ENCODE assay signal across 18 cellular contexts in the genomic region with DNA sequence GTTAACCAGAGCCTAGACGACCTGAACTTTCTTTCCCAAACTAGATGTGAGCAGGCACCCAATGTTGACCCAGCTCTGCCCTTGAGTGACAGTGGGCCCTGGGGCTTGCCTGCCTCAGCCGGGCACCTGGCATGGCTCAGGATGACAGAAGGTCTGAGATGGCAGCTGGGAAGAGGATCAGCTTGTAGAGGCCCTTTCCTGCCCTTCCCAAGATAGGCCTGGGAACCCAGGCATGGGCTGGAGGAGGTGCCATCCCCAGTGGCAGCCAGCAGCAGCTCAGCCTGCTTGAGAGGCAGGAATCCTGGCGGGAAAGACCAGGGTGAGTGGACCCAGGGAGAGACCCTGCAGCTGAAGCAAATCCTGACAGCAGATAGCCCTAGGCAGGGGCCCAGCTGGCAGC. TPM values are rescaled to one million over a fixed set of nuclear protein-coding genes. Genes with fewer than 3 reads are reported as not detected.
A peak's percentile ranks its signal among the peaks of the same experiment; 100 is the strongest.
DNase-seq lines count a peak whose midpoint lies in the region; ATAC-seq and TF ChIP-seq lines count a peak whose summit lies in the region.
"Had no signal": no experiment of that assay in that cellular context is flagged by ENCODE, and none has a peak within 500 bp of the region (broad histone marks: within the 10 kb centered on the region; RNA-seq: fewer than 3 reads in every experiment).

No MANE protein-coding gene starts in this region.

- no peaks in the 10 kb centered on the region for H3K4me1 ChIP-seq in right cardiac atrium (ENCODE audit: control insufficient read depth, insufficient read depth, low read length)
- no peaks in the 10 kb centered on the region for H3K4me1 ChIP-seq in CD8-positive, alpha-beta T cell (ENCODE audit: insufficient read depth, low read length)

- H3K27me3 ChIP-seq in right cardiac atrium (ENCODE audit: control insufficient read depth, insufficient read depth), result no peaks in the 10 kb centered on the region
- no peaks in the 10 kb centered on the region for H3K27me3 ChIP-seq in CD8-positive, alpha-beta T cell (ENCODE audit: insufficient read depth, low read length)
- H3K27me3 ChIP-seq: pancreas had no signal

- no peaks in the 10 kb centered on the region for H3K9me3 Mint-ChIP-seq in naive thymus-derived CD8-positive, alpha-beta T cell
- H3K9me3 Mint-ChIP-seq in CD8-positive, alpha-beta T cell, result no peaks in the 10 kb centered on the region

- peaks cover 0 to 16% (median 3%) of the 10 kb centered on the region in 4 donors for H3K4me1 Mint-ChIP-seq in naive thymus-derived CD8-positive, alpha-beta T cell
- peaks cover 1% of the 10 kb centered on the region for H3K4me1 Mint-ChIP-seq in CD8-positive, alpha-beta T cell (ENCODE audit: low read depth)

- peaks cover 5 to 79% (median 9%) of the 10 kb centered on the region in 3 donors for H3K36me3 Mint-ChIP-seq in naive thymus-derived CD8-positive, alpha-beta T cell
- H3K36me3 Mint-ChIP-seq in CD8-positive, alpha-beta T cell, result peaks cover 78% of the 10 kb centered on the region

- 83% methylated on average over 3 of the region's 3 CpGs for WGBS in right cardiac atrium

- H3K27ac Mint-ChIP-seq in naive thymus-derived CD8-positive, alpha-beta T cell, result peak overlapping the region in 3 of 10 donors; percentile 7 to 89 (median 20)
- no peak overlapping the region for H3K27ac Mint-ChIP-seq in CD8-positive, alpha-beta T cell
- H3K27ac Mint-ChIP-seq: activated CD8-positive, alpha-beta T cell treated with anti-CD3 and anti-CD28 coated beads, Interleukin-2, amount 10 ng/mL, durations not matched to agents 7 days and 5 days had no signal

- intact Hi-C loops in left ventricle myocardium superior (cut with micrococcal nuclease), result no loop called here
- intact Hi-C loops in right cardiac atrium (cut with DNase I), result no loop called here
- intact Hi-C loops in CD8-positive, alpha-beta T cell (cut with DNase I, micrococcal nuclease), result no loop called here

- no peak overlapping the region for H3K4me3 Mint-ChIP-seq in naive thymus-derived CD8-positive, alpha-beta T cell
- H3K4me3 Mint-ChIP-seq in CD8-positive, alpha-beta T cell, result no peak overlapping the region
- H3K4me3 Mint-ChIP-seq: activated CD8-positive, alpha-beta T cell treated with anti-CD3 and anti-CD28 coated beads, Interleukin-2, amount 10 ng/mL, durations not matched to agents 7 days and 5 days had no signal

- H3K4me3 ChIP-seq in right cardiac atrium (ENCODE audit: low read length), result no peak overlapping the region
- H3K4me3 ChIP-seq in CD8-positive, alpha-beta T cell (ENCODE audit: low read depth, low read length), result no peak overlapping the region
- H3K4me3 ChIP-seq: pancreas had no signal

- no peak for DNase-seq in left ventricle myocardium superior
- no peak for DNase-seq in right cardiac atrium
- DNase-seq in RWPE1 (ENCODE audit: low spot score), result no peak
- peak; percentile 11 for DNase-seq in kidney tubule cell (ENCODE audit: low spot score)
- DNase-seq in epidermal melanocyte (ENCODE audit: insufficient read length, low spot score), result no peak
- DNase-seq in naive thymus-derived CD8-positive, alpha-beta T cell, result no peak
- no peak for DNase-seq in CD8-positive, alpha-beta T cell
- no peak for DNase-seq in NCI-H2107 treated with DMSO at 0.1 percent for 48 hours (lab: John Stamatoyannopoulos, UW; ENCODE audit: unreplicated experiment)
- DNase-seq: activated CD8-positive, alpha-beta T cell treated with anti-CD3 and anti-CD28 coated beads, Interleukin-2, amount 10 ng/mL, durations not matched to agents 7 days and 5 days; activated T-cell treated with anti-CD3 and anti-CD28 coated beads, Interleukin-2, amount 50 U/mL, for 48 hours; dermis blood vessel endothelial cell; NCI-H1436; NCI-H345; pancreas; small intestine; stimulated activated CD4-positive, alpha-beta T cell treated with anti-CD3 and anti-CD28 coated beads, Interleukin-4, amount 100 ng/mL, for 24 hours; T-helper 1 cell had no signal

- TF ChIP-seq CTCF in RWPE1 (conservative IDR thresholded peaks at IDR 0.05; ENCODE audit: low read depth), result no peak
- TF ChIP-seq CTCF in CD8-positive, alpha-beta T cell (IDR thresholded peaks at IDR 0.05), result no peak

- H3K27ac ChIP-seq in right cardiac atrium (ENCODE audit: low read length), result no peak overlapping the region
- peak overlapping the region; percentile 15; the same call in 1 of the 2 replicates for H3K27ac ChIP-seq in RWPE1
- no peak overlapping the region for H3K27ac ChIP-seq in CD8-positive, alpha-beta T cell (ENCODE audit: low read depth, low read length)
- H3K27ac ChIP-seq: pancreas, VCaP had no signal

- CTCF ChIA-PET in RWPE1 (lab: Yijun Ruan, JAX), result interaction anchor here (1.5 kb wide), 1 partner anchor 375 kb away, joined by 3 read pairs; no protein-coding TSS in a partner anchor
- CTCF ChIA-PET in CD8-positive, alpha-beta T cell (lab: Charles Lee), result interaction anchor here (1.1 to 5.2 kb wide), 4 partner anchors 10 to 137 kb away, joined by 3 to 24 read pairs (median 10); no protein-coding TSS in a partner anchor

- peak; percentile 35 for ATAC-seq in left ventricle myocardium superior
- ATAC-seq in right cardiac atrium, result no peak
- no peak for ATAC-seq in naive thymus-derived CD8-positive, alpha-beta T cell
- ATAC-seq in CD8-positive, alpha-beta T cell, result no peak
- ATAC-seq: activated CD8-positive, alpha-beta T cell treated with anti-CD3 and anti-CD28 coated beads, Interleukin-2, amount 10 ng/mL, durations not matched to agents 7 days and 5 days; pancreas had no signal

- H3K36me3 ChIP-seq in CD8-positive, alpha-beta T cell (ENCODE audit: insufficient read depth, low read length), result peaks cover 44% of the 10 kb centered on the region

- no peaks in the 10 kb centered on the region for H3K27me3 Mint-ChIP-seq in naive thymus-derived CD8-positive, alpha-beta T cell
- no peaks in the 10 kb centered on the region for H3K27me3 Mint-ChIP-seq in CD8-positive, alpha-beta T cell (ENCODE audit: low read depth)

- H3K9me3 ChIP-seq in right cardiac atrium (ENCODE audit: control insufficient read depth, low read length), result no peaks in the 10 kb centered on the region
- no peaks in the 10 kb centered on the region for H3K9me3 ChIP-seq in CD8-positive, alpha-beta T cell (ENCODE audit: low read length)
- H3K9me3 ChIP-seq: pancreas had no signal

- POLR2A ChIA-PET in RWPE1 (lab: Yijun Ruan, JAX; ENCODE audit: low non-redundant PET), result no interaction called here
- POLR2A ChIA-PET in naive thymus-derived CD8-positive, alpha-beta T cell (lab: Charles Lee), result no interaction called here
- POLR2A ChIA-PET in CD8-positive, alpha-beta T cell (lab: Charles Lee), result no interaction called here

RNA-seq across cellular contexts. Expression of a gene that starts 59.1 kb away (rescaled TPM):
- total RNA-seq in left ventricle myocardium superior (0.59 TPM), right cardiac atrium (1 to 10 TPM in 2 of 4 donors, under 1 TPM in 2; 0.45 to 1.4 (median 0.91) TPM)
- polyA plus RNA-seq in right cardiac atrium, result 0.48 TPM
- 1 to 10 TPM; 7.3 to 8.7 TPM for total RNA-seq in naive thymus-derived CD8-positive, alpha-beta T cell
- polyA plus RNA-seq in naive thymus-derived CD8-positive, alpha-beta T cell, result 1 to 10 TPM; 1.2 to 1.5 (median 1.3) TPM
- 1 to 10 TPM; 5.6 to 6.0 TPM for total RNA-seq in CD8-positive, alpha-beta T cell
